24 cellular contexts compared by ENCODE assay signal in the genomic region with DNA sequence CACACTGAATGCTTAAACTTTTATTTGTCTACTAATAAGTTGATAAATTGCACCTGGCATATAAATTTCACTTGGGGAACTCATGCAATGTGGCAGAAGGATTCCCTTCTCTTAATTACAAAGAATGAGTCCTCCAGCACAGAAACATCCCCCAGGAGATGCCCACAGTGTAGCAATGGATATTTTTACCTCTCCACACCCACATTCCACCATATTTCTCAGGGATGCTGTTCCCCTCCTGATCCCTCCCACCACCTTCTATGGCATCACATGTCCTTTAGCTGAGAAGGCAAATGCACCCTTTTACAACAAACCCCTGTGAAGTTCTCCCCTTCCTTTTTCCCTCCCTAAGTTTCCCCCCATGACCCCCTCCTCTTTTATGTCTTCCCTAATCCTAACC.
"Had no signal": no experiment of that assay in that cellular context is flagged by ENCODE, and none has a peak within 500 bp of the region (broad histone marks: within the 10 kb centered on the region; RNA-seq: fewer than 3 reads in every experiment).

No MANE protein-coding gene starts in this region.

- H3K9me3 ChIP-seq: colonic mucosa, esophagus squamous epithelium, gastrocnemius medialis, heart right ventricle, left lung, lower lobe of right lung, mucosa of descending colon had no signal

- DNase-seq: colonic mucosa; cortex of kidney; effector CD8-positive, alpha-beta T cell; effector memory CD8-positive, alpha-beta T cell; endodermal cell; erythroblast; esophagus squamous epithelium; foreskin fibroblast; foreskin melanocyte; gastrocnemius medialis; glutamatergic neuron; head of caudate nucleus; heart right ventricle; hippocampal formation; left cardiac atrium; left lung; left ventricle myocardium superior; lower lobe of right lung; mucosa of descending colon; naive B cell had no signal

- H3K36me3 ChIP-seq: colonic mucosa, esophagus squamous epithelium, gastrocnemius medialis, heart right ventricle, left lung, lower lobe of right lung had no signal

- H3K4me1 ChIP-seq: colonic mucosa, esophagus squamous epithelium, gastrocnemius medialis, heart right ventricle, left lung, lower lobe of right lung had no signal

- H3K27ac ChIP-seq: colonic mucosa, epithelial cell of prostate, esophagus squamous epithelium, gastrocnemius medialis, heart right ventricle, left lung, lower lobe of right lung had no signal

- FAIRE-seq: endometrium, islet of Langerhans, keratinocyte had no signal

- ATAC-seq: effector memory CD8-positive, alpha-beta T cell; gastrocnemius medialis; heart right ventricle; left cardiac atrium; left ventricle myocardium superior; lower lobe of right lung; mucosa of descending colon had no signal

- H3K27me3 ChIP-seq: colonic mucosa, gastrocnemius medialis, left lung had no signal

- H3K4me3 ChIP-seq: colonic mucosa, esophagus squamous epithelium, gastrocnemius medialis, heart right ventricle, left lung, lower lobe of right lung, mucosa of descending colon had no signal
